Comparison of ENCODE assay signal across 1 cellular context in the genomic region with DNA sequence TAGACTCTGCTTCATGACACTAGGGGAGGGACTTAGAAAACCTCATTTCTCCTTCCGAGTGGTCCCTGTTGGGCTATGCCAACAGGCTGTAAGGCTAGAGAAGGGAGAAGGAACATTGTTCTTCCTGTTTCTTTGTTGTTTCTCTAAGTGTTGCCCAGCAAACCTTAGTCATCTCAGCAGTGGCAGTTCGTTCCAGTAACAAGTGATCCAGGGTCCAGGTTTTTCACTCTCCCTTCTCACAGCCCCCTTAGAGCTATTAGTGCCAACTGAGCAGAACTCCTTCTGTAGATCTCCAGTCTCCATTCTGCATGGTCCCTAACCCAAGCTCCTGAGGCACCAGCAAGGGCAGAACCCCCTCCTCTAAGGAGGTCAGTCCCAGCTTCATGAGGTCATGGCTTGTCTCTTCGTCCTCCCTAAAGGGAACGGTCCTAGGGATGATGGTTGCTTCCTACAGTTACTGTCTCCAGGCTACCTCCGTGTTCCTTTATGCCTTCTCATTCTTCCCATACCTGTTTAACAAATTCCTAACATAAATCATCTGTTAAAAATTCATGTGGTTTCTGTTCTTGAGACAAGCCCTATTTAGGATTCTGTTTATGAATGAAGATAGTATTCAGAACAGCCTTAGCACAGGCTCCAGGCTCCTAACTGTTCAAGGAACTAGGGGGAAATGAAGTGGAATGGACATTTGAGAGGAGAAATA.
TF ChIP-seq lines count a peak whose summit lies in the region.

No MANE protein-coding gene starts in this region.

TF ChIP-seq in HepG2, 621 proteins besides CTCF, POLR2A, EP300 and RAD21 (continued from another document):
- TF ChIP-seq ZNF33B (CRISPR knock-in tag; IDR thresholded peaks at IDR 0.05) (no peak), ZNF598 (CRISPR knock-in tag; IDR thresholded peaks at IDR 0.05; ENCODE audit: borderline replicate concordance) (no peak), RARG (CRISPR knock-in tag; IDR thresholded peaks at IDR 0.05; ENCODE audit: low read depth) (no peak), ATM (IDR thresholded peaks at IDR 0.05; ENCODE audit: borderline replicate concordance) (no peak), SNAPC2 (CRISPR knock-in tag; IDR thresholded peaks at IDR 0.05) (no peak), BORCS8-MEF2B (CRISPR knock-in tag; IDR thresholded peaks at IDR 0.05) (no peak)
- TF ChIP-seq, protein P1, sequence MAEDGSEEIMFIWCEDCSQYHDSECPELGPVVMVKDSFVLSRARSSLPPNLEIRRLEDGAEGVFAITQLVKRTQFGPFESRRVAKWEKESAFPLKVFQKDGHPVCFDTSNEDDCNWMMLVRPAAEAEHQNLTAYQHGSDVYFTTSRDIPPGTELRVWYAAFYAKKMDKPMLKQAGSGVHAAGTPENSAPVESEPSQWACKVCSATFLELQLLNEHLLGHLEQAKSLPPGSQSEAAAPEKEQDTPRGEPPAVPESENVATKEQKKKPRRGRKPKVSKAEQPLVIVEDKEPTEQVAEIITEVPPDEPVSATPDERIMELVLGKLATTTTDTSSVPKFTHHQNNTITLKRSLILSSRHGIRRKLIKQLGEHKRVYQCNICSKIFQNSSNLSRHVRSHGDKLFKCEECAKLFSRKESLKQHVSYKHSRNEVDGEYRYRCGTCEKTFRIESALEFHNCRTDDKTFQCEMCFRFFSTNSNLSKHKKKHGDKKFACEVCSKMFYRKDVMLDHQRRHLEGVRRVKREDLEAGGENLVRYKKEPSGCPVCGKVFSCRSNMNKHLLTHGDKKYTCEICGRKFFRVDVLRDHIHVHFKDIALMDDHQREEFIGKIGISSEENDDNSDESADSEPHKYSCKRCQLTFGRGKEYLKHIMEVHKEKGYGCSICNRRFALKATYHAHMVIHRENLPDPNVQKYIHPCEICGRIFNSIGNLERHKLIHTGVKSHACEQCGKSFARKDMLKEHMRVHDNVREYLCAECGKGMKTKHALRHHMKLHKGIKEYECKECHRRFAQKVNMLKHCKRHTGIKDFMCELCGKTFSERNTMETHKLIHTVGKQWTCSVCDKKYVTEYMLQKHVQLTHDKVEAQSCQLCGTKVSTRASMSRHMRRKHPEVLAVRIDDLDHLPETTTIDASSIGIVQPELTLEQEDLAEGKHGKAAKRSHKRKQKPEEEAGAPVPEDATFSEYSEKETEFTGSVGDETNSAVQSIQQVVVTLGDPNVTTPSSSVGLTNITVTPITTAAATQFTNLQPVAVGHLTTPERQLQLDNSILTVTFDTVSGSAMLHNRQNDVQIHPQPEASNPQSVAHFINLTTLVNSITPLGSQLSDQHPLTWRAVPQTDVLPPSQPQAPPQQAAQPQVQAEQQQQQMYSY (CRISPR knock-in tag; IDR thresholded peaks at IDR 0.05) = peak; percentile 97
- TF ChIP-seq, protein P2, sequence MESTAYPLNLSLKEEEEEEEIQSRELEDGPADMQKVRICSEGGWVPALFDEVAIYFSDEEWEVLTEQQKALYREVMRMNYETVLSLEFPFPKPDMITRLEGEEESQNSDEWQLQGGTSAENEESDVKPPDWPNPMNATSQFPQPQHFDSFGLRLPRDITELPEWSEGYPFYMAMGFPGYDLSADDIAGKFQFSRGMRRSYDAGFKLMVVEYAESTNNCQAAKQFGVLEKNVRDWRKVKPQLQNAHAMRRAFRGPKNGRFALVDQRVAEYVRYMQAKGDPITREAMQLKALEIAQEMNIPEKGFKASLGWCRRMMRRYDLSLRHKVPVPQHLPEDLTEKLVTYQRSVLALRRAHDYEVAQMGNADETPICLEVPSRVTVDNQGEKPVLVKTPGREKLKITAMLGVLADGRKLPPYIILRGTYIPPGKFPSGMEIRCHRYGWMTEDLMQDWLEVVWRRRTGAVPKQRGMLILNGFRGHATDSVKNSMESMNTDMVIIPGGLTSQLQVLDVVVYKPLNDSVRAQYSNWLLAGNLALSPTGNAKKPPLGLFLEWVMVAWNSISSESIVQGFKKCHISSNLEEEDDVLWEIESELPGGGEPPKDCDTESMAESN (CRISPR knock-in tag; conservative IDR thresholded peaks at IDR 0.05) = no peak
